3 cellular contexts compared by ENCODE assay signal in genomic region chr7:129575699-129576098, GRCh38.
TF ChIP-seq lines count a peak whose summit lies in the region.

No MANE protein-coding gene starts in this region.

TF ChIP-seq in IMR-90, 13 proteins besides CTCF, POLR2A, EP300 and RAD21:
- TF ChIP-seq CEBPB (IDR thresholded peaks at IDR 0.05; ENCODE audit: low read depth, low read length) (peak; percentile 62), FOS (IDR thresholded peaks at IDR 0.05; ENCODE audit: low read depth, low read length) (no peak)

TF ChIP-seq in Ishikawa, 13 proteins besides CTCF, POLR2A, EP300 and RAD21:
- TF ChIP-seq TCF12 (IDR thresholded peaks at IDR 0.05; ENCODE audit: low read depth) (no peak), CEBPB (IDR thresholded peaks at IDR 0.05) (0 out of 2 replicates have a peak, but pooled peaks have one; percentile 14)

TF ChIP-seq in H1, 55 proteins besides CTCF, POLR2A, EP300 and RAD21:
- TF ChIP-seq CEBPB (IDR thresholded peaks at IDR 0.05; ENCODE audit: low read depth, low read length) (peak; percentile 58; the same call in 1 of the 2 replicates), JUND (IDR thresholded peaks at IDR 0.05; ENCODE audit: low read length) (no peak)
